Comparison of ENCODE assay signal across 1 cellular context in the genomic region with DNA sequence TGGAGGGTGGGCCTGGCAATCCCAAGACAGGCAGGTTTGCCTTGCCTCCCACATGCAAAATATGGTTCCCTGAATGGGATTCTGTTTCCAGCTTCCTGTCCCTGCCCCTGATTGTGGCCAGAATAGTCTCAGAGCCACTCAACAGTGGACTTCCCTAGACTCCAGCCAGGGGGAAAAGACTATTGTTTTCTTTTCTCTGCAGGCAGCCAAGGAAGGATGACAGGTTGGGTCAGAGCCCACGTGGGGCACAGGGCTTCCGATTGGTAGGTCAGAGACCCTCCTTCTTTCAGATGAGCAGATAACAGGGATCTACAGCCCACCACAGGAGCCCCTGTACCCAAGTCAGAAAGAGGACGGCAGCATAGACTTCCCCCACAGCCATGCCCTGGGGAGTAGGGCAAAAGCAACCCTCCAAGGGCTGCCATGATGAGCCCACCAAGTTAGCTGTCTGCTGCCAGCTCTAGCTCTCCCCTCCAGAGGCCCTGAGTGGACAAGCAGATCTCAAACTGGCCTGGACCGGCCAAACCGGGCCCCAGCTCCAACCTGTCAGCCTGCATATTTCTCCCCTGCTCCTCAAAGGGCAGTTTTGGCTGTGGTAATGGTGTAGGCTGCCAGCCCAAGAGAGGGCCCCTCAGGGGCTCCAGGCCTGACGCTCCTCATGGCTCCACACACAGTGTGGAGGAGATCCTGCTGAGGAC.
TF ChIP-seq lines count a peak whose summit lies in the region.

No MANE protein-coding gene starts in this region.

TF ChIP-seq in H1, 55 proteins besides CTCF, POLR2A, EP300 and RAD21:
- no peak for TF ChIP-seq SP1 (IDR thresholded peaks at IDR 0.05; ENCODE audit: low read depth, low read length)
- TF ChIP-seq CBX5 (IDR thresholded peaks at IDR 0.05; ENCODE audit: low read depth, low read length) = no peak
